In the genomic region with DNA sequence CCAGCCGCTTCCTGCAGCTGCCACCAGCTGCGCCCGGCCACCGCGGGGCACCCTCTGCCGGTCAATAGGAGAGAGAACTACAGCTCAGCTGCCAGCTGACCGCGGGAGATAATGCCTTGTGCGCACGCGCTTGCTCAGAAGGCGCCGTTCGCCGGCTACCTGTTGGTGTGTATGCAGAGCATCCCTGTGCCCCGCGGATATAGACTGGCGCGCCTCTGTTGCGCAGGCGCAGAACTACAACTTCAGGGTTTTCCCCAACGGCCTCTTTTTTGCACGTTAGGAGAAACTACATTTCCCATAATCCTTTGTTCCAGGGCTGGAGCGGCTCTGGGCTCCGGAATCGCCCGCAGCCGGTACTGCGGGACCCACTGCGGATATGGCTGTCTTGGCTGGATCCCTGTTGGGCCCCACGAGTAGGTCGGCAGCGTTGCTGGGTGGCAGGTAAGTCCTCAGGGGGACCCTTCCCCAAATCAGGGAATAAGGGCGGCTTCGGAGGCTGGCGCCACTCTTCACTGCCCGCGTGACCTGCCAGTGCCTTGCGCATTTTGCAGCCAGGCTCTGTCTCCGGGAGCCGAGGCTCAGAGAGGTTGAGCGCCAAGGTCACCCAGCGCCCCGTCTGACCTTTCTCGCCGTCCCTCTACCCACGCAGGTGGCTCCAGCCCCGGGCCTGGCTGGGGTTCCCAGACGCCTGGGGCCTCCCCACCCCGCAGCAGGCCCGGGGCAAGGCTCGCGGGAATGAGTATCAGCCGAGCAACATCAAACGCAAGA, we compare ENCODE assay signal across 8 cellular contexts. TPM values are rescaled to one million over a fixed set of nuclear protein-coding genes. Genes with fewer than 3 reads are reported as not detected.
DNase-seq lines count a peak whose midpoint lies in the region; ATAC-seq and TF ChIP-seq lines count a peak whose summit lies in the region.

A gene (plus strand): TSS at position 356 of the 768 bp plus-strand sequence. CDS start 21 bp downstream, at position 377.

- H3K4me3 ChIP-seq in Jurkat, Clone E6-1 (ENCODE audit: low read length) = peak within 1 kb of the TSS; percentile 89
- H3K4me3 ChIP-seq in PC-9 = peak within 1 kb of the TSS; percentile 78
- peak within 1 kb of the TSS; percentile 23 for H3K4me3 ChIP-seq in mucosa of stomach (ENCODE audit: low read length)

- H4K20me1 ChIP-seq in PC-9 (ENCODE audit: insufficient read depth) = no peaks in the 10 kb centered on the region

- H3K9ac ChIP-seq in mucosa of stomach (ENCODE audit: low read length) = peak within 1 kb of the TSS; percentile 88

- ATAC-seq in GM21576 (IDR thresholded peaks at IDR 0.05; ENCODE audit: unreplicated experiment) = peak; percentile 50

- peaks cover 26% of the 10 kb centered on the region for H3K36me3 Mint-ChIP-seq in activated T-cell treated with anti-CD3 and anti-CD28 coated beads, Interleukin-2, amount 50 U/mL, for 24 hours (ENCODE audit: low read depth)

- CTCF ChIA-PET in PC-9 (lab: Charles Lee) = interaction anchor here (0.6 to 1.2 kb wide), 4 partner anchors 13 to 550 kb away, joined by 3 to 4 read pairs (median 3); no protein-coding TSS in a partner anchor

- no peaks in the 10 kb centered on the region for H3K27me3 ChIP-seq in PC-9 (ENCODE audit: insufficient read depth, low read depth)
- H3K27me3 ChIP-seq in mucosa of stomach (ENCODE audit: control insufficient read depth, insufficient read depth, low read length) = no peaks in the 10 kb centered on the region

- H3K27me3 Mint-ChIP-seq in activated T-cell treated with anti-CD3 and anti-CD28 coated beads, Interleukin-2, amount 50 U/mL, for 24 hours = no peaks in the 10 kb centered on the region

- peak within 1 kb of the TSS; percentile 95 for H2AFZ ChIP-seq in PC-9

- peak within 1 kb of the TSS; percentile 94 for H3K27ac Mint-ChIP-seq in activated T-cell treated with anti-CD3 and anti-CD28 coated beads, Interleukin-2, amount 50 U/mL, for 24 hours

- peaks cover 23% of the 10 kb centered on the region for H3F3A ChIP-seq in PC-9 (ENCODE audit: insufficient read depth, low read depth)

- H3K36me3 ChIP-seq in PC-9 (ENCODE audit: low read depth) (no peaks in the 10 kb centered on the region), mucosa of stomach (ENCODE audit: control insufficient read depth, insufficient read depth, low read length) (no peaks in the 10 kb centered on the region)

- BruUV-seq in PC-9 (replicated peaks; lab: Mats Ljungman, UMichigan) = no TSS peak

- no peaks in the 10 kb centered on the region for H3K9me3 ChIP-seq in PC-9 (ENCODE audit: insufficient read depth, low read depth)
- H3K9me3 ChIP-seq in mucosa of stomach (ENCODE audit: control insufficient read depth, low read length) = no peaks in the 10 kb centered on the region

- intact Hi-C loops in PC-9 (cut with micrococcal nuclease; ENCODE audit: unreplicated experiment) = loop anchor here (1.0 to 10.0 kb wide), 4 partner anchors 21 to 627 kb away; a partner anchor contains a TSS

- H3K27ac ChIP-seq in PC-9 = peak within 1 kb of the TSS; percentile 30; the same call in 1 of the 2 replicates

- POLR2A ChIA-PET in PC-9 (lab: Charles Lee; ENCODE audit: unreplicated experiment) = interaction anchor here (0.6 to 0.7 kb wide), 2 partner anchors 484 to 545 kb away, joined by 17 to 29 read pairs; no protein-coding TSS in a partner anchor

- H3K9me3 Mint-ChIP-seq in activated T-cell treated with anti-CD3 and anti-CD28 coated beads, Interleukin-2, amount 50 U/mL, for 24 hours = no peaks in the 10 kb centered on the region

- peak; percentile 78 for TF ChIP-seq CTCF in PC-9 (conservative IDR thresholded peaks at IDR 0.05)

- DNase-seq in DMS153 treated with DMSO at 0.1 percent for 48 hours (lab: John Stamatoyannopoulos, UW; ENCODE audit: unreplicated experiment) (peak; percentile 98), PC-9 (peak; percentile 99 to 100), erythroblast (lab: John Stamatoyannopoulos, UW) (peak; percentile 99 to 100)
- peak; percentile 99 for DNase-seq in Jurkat, Clone E6-1 (ENCODE audit: low read depth, low spot score)
- peak; percentile 95 for DNase-seq in activated T-cell treated with anti-CD3 and anti-CD28 coated beads, Interleukin-2, amount 50 U/mL, for 24 hours
- peak; percentile 81 for DNase-seq in stimulated activated CD8-positive, alpha-beta memory T cell treated with anti-CD3 and anti-CD28 coated beads, Interleukin-7, amount 100 ng/mL, for 24 hours (ENCODE audit: low read depth)

- peak within 1 kb of the TSS; percentile 85 for H3K4me2 ChIP-seq in PC-9

- peaks cover 50% of the 10 kb centered on the region for H3K79me2 ChIP-seq in PC-9 (ENCODE audit: low read depth)

- H3K4me1 ChIP-seq in PC-9 (replicated peaks; ENCODE audit: insufficient read depth) (peaks cover 45% of the 10 kb centered on the region), mucosa of stomach (ENCODE audit: control insufficient read depth, insufficient read depth, low read length) (peaks cover 42% of the 10 kb centered on the region)

- peaks cover 47% of the 10 kb centered on the region for H3K4me1 Mint-ChIP-seq in activated T-cell treated with anti-CD3 and anti-CD28 coated beads, Interleukin-2, amount 50 U/mL, for 24 hours (ENCODE audit: low read depth)

- peak; percentile 82 for TF ChIP-seq POLR2A in erythroblast (IDR thresholded peaks at IDR 0.05; ENCODE audit: low read length)

- no peaks in the 10 kb centered on the region for H3K9me2 ChIP-seq in PC-9 (ENCODE audit: insufficient read depth)

- peak within 1 kb of the TSS; percentile 94 for H3K4me3 Mint-ChIP-seq in activated T-cell treated with anti-CD3 and anti-CD28 coated beads, Interleukin-2, amount 50 U/mL, for 24 hours

RNA-seq across cellular contexts. Expression of the gene that starts here (rescaled TPM):
- polyA plus RNA-seq in Jurkat, Clone E6-1 (2012; ENCODE audit: insufficient read depth, insufficient read length) = 152 TPM
- total RNA-seq in PC-9 (2021) = 64.8 and 70.8 TPM in 2 replicates

Comparison
In these comparisons a context has a peak if more than half of its experiments do, and no peak if none do; other contexts are left out.
1. Peak in every context shown above with its lines: DNase-seq, ATAC-seq, H3K4me3 ChIP-seq and H3K27ac ChIP-seq.
2. H3K4me3 ChIP-seq: peak in every context shown above with its lines; median percentile 89 in Jurkat, Clone E6-1; 78 in PC-9; 23 in mucosa of stomach.